Comparison of ENCODE assay signal across 10 cellular contexts in genomic region chr20:37395921-37396519, GRCh38. TPM values are rescaled to one million over a fixed set of nuclear protein-coding genes. Genes with fewer than 3 reads are reported as not detected.
DNase-seq lines count a peak whose midpoint lies in the region; ATAC-seq, FAIRE-seq and TF ChIP-seq lines count a peak whose summit lies in the region.
"Had no signal": no experiment of that assay in that cellular context is flagged by ENCODE, and none has a peak within 500 bp of the region (broad histone marks: within the 10 kb centered on the region; RNA-seq: fewer than 3 reads in every experiment).

No MANE protein-coding gene starts in this region.

- H3K9me3 Mint-ChIP-seq in type B pancreatic cell, result no peaks in the 10 kb centered on the region
- no peaks in the 10 kb centered on the region for H3K9me3 Mint-ChIP-seq in Calu3 (ENCODE audit: low read depth, unreplicated experiment)

- H3K36me3 ChIP-seq in right atrium auricular region (peaks cover 15% of the 10 kb centered on the region), NT2/D1 (ENCODE audit: insufficient read depth, insufficient read length, low read length) (peaks cover 51% of the 10 kb centered on the region)

- H3K27me3 Mint-ChIP-seq in type B pancreatic cell, result no peaks in the 10 kb centered on the region
- H3K27me3 Mint-ChIP-seq in Calu3 (ENCODE audit: unreplicated experiment), result no peaks in the 10 kb centered on the region

- TF ChIP-seq CTCF in right atrium auricular region (IDR thresholded peaks at IDR 0.05) (no peak), type B pancreatic cell (conservative IDR thresholded peaks at IDR 0.05) (no peak), Calu3 (IDR thresholded peaks at IDR 0.05; ENCODE audit: unreplicated experiment) (no peak)

- H3K4me1 ChIP-seq in right atrium auricular region (peaks cover 0 to 25% of the 10 kb centered on the region in 2 donors), NT2/D1 (ENCODE audit: insufficient read depth, insufficient read length) (peaks cover 39% of the 10 kb centered on the region)

- TF ChIP-seq POLR2A in H54 (IDR thresholded peaks at IDR 0.05; ENCODE audit: low read depth, low read length), result no peak

- H3K27ac ChIP-seq in right atrium auricular region, result no peak overlapping the region

- BruUV-seq in Calu3 (replicated peaks; lab: Mats Ljungman, UMichigan), result no TSS peak

- H3K4me3 Mint-ChIP-seq in type B pancreatic cell (peak overlapping the region; percentile 66), Calu3 (ENCODE audit: low read depth, unreplicated experiment) (no peak overlapping the region)

- no peaks in the 10 kb centered on the region for H3K9me3 ChIP-seq in right atrium auricular region
- H3K9me3 ChIP-seq in NT2/D1 (ENCODE audit: insufficient read depth, low read length), result no peaks in the 10 kb centered on the region

- H3K4me1 Mint-ChIP-seq in type B pancreatic cell (ENCODE audit: unreplicated experiment), result peaks cover 23% of the 10 kb centered on the region
- H3K4me1 Mint-ChIP-seq in Calu3 (ENCODE audit: low read depth, unreplicated experiment), result no peaks in the 10 kb centered on the region

- H3K27ac Mint-ChIP-seq in type B pancreatic cell (peak overlapping the region; percentile 86), Calu3 (ENCODE audit: unreplicated experiment) (no peak overlapping the region)

- intact Hi-C loops in Right ventricle myocardium superior (cut with DNase I) (no loop called here), left ventricle myocardium superior (cut with micrococcal nuclease) (loop anchor here (10.0 kb wide), 1 partner anchor 111 kb away; the partner anchor contains the start of gene MANBAL), Calu3 (cut with micrococcal nuclease; ENCODE audit: unreplicated experiment) (no loop called here)

- ATAC-seq in Right ventricle myocardium superior (ENCODE audit: poor library complexity) (peak; percentile 61), left ventricle myocardium superior (peak; percentile 76)

- no peaks in the 10 kb centered on the region for H3K27me3 ChIP-seq in right atrium auricular region
- H3K27me3 ChIP-seq in NT2/D1 (ENCODE audit: insufficient read depth, insufficient read length), result no peaks in the 10 kb centered on the region

- no peaks in the 10 kb centered on the region for H3K36me3 Mint-ChIP-seq in type B pancreatic cell
- peaks cover 89% of the 10 kb centered on the region for H3K36me3 Mint-ChIP-seq in Calu3 (ENCODE audit: insufficient read depth, unreplicated experiment)

- H3K9ac ChIP-seq in NT2/D1 (ENCODE audit: insufficient read length, low read depth), result peak overlapping the region; percentile 81

- DNase-seq in Right ventricle myocardium superior, result peak; percentile 73
- DNase-seq in right atrium auricular region (ENCODE audit: low spot score), result no peak
- peak; percentile 48 for DNase-seq in NT2/D1 (ENCODE audit: low read depth, low spot score)
- DNase-seq in left ventricle myocardium superior, result peak; percentile 67
- DNase-seq in type B pancreatic cell (ENCODE audit: extremely low spot score, unreplicated experiment), result no peak
- no peak for DNase-seq in stimulated activated CD4-positive, alpha-beta T cell treated with anti-CD3 and anti-CD28 coated beads, Interleukin-1b, Interleukin-23, amount 100 ng/mL, for 48 hours
- DNase-seq in Calu3, result no peak
- DNase-seq in H54 (ENCODE audit: insufficient read length, low spot score), result no peak
- DNase-seq: activated CD4-positive, alpha-beta T cell treated with anti-CD3 and anti-CD28 coated beads, Interleukin-2, amount 50 U/mL, for 1 hour had no signal

- H3K4me3 ChIP-seq in right atrium auricular region (no peak overlapping the region), NT2/D1 (ENCODE audit: insufficient read length, low read depth) (peak overlapping the region; percentile 19)

- no peak for FAIRE-seq in H54 (lab: Jason Lieb, UNC)
- FAIRE-seq: GM19239 had no signal

- CTCF ChIA-PET in Calu3 (lab: Charles Lee), result interaction anchor here (1.9 kb wide), 1 partner anchor 17 kb away, joined by 11 read pairs; no protein-coding TSS in a partner anchor

RNA-seq across cellular contexts. Expression of gene SRC, which starts 50.1 kb away (rescaled TPM):
- total RNA-seq in Right ventricle myocardium superior (6.7 TPM), right atrium auricular region (10 to 100 TPM in 1 of 2 donors, 1 to 10 TPM in 1; 6.9 to 14.3 TPM), left ventricle myocardium superior (5.1 TPM), type B pancreatic cell (ENCODE audit: low replicate concordance) (56.0 and 70.3 TPM in 2 replicates), Calu3 (2022) (185 and 203 TPM in 2 replicates)

Comparison
In these comparisons a context has a peak if more than half of its experiments do, and no peak if none do; other contexts are left out.
1. DNase-seq: peak in Right ventricle myocardium superior (single experiment), NT2/D1 (single experiment) and left ventricle myocardium superior (single experiment); none in right atrium auricular region (single experiment), type B pancreatic cell (single experiment), stimulated activated CD4-positive, alpha-beta T cell treated with anti-CD3 and anti-CD28 coated beads, Interleukin-1b, Interleukin-23, amount 100 ng/mL, for 48 hours (single experiment), Calu3 (single experiment) and H54 (single experiment).